19 cellular contexts compared by ENCODE assay signal in genomic region chr9:114456929-114457328, GRCh38. TPM values are rescaled to one million over a fixed set of nuclear protein-coding genes. Genes with fewer than 3 reads are reported as not detected.
DNase-seq lines count a peak whose midpoint lies in the region; ATAC-seq, FAIRE-seq and TF ChIP-seq lines count a peak whose summit lies in the region.
"Had no signal": no experiment of that assay in that cellular context is flagged by ENCODE, and none has a peak within 500 bp of the region (broad histone marks: within the 10 kb centered on the region; RNA-seq: fewer than 3 reads in every experiment).

No MANE protein-coding gene starts in this region.

- no peaks in the 10 kb centered on the region for H3K27me3 ChIP-seq in foreskin keratinocyte
- no peaks in the 10 kb centered on the region for H3K27me3 ChIP-seq in small intestine (ENCODE audit: control insufficient read depth in 2 of 2, insufficient read depth in 2 of 2, low read length in 2 of 2)
- no peaks in the 10 kb centered on the region for H3K27me3 ChIP-seq in brain microvascular endothelial cell (replicated peaks)
- no peaks in the 10 kb centered on the region; the same call in 1 of the 2 replicates for H3K27me3 ChIP-seq in SK-N-SH (ENCODE audit: insufficient read depth)

- no peak overlapping the region for H3K9ac ChIP-seq in SK-N-SH

- H3K4me3 ChIP-seq in LNCaP clone FGC (ENCODE audit: low read depth, low read length) (no peak overlapping the region), small intestine (ENCODE audit: low read depth in 1 of 2, low read length in 2 of 2) (no peak overlapping the region), brain microvascular endothelial cell (ENCODE audit: low read depth, low read length) (no peak overlapping the region), SK-N-SH (ENCODE audit: low read depth in 2 of 2, low read length in 1 of 2) (no peak overlapping the region)
- H3K4me3 ChIP-seq: GM12878 had no signal

- DNase-seq in LNCaP clone FGC (ENCODE audit: low read depth) (peak; percentile 78), RKO (ENCODE audit: low spot score) (peak; percentile 21), foreskin keratinocyte (no peak), small intestine (peak; percentile 19), brain microvascular endothelial cell (no peak), SK-N-SH (no peak), AML-193 (lab: John Stamatoyannopoulos, UW) (no peak)
- DNase-seq: ACHN; CD4-positive, alpha-beta memory T cell; DMS153; DND-41; EL; GOT3; H7; HFFc6 had no signal

- H2AFZ ChIP-seq in SK-N-SH (ENCODE audit: low read depth) = no peak overlapping the region

- no peak for FAIRE-seq in small intestine (lab: Jason Lieb, UNC)
- FAIRE-seq: A204.1, GM12878, HepG2 had no signal

- no peaks in the 10 kb centered on the region for H3K4me1 ChIP-seq in foreskin keratinocyte
- H3K4me1 ChIP-seq in small intestine (ENCODE audit: control insufficient read depth in 2 of 2, insufficient read depth in 1 of 2, low read depth in 1 of 2, low read length in 1 of 2) = peaks cover 0 to 5% of the 10 kb centered on the region in 2 donors
- no peaks in the 10 kb centered on the region for H3K4me1 ChIP-seq in SK-N-SH (ENCODE audit: control insufficient read depth in 1 of 2, insufficient read depth in 2 of 2, low read depth in 1 of 2, low read length in 1 of 2)

- in situ Hi-C loops in brain microvascular endothelial cell (cut with HindIII; ENCODE audit: low pct_ligation_motif_present, low sequenced_read_pairs) = no loop called here

- H3K4me2 ChIP-seq in SK-N-SH = no peak overlapping the region

- H3K36me3 ChIP-seq in small intestine (ENCODE audit: control insufficient read depth in 2 of 2, insufficient read depth in 2 of 2, low read length in 2 of 2) = no peaks in the 10 kb centered on the region
- H3K36me3 ChIP-seq in brain microvascular endothelial cell (replicated peaks) = no peaks in the 10 kb centered on the region
- H3K36me3 ChIP-seq in SK-N-SH (replicated peaks in 1 of 2; ENCODE audit: control insufficient read depth in 1 of 2, insufficient read depth in 2 of 2, low read length in 1 of 2) = no peaks in the 10 kb centered on the region

- no peaks in the 10 kb centered on the region for H4K20me1 ChIP-seq in SK-N-SH (ENCODE audit: insufficient read depth)

- TF ChIP-seq EP300 in SK-N-SH (IDR thresholded peaks at IDR 0.05; ENCODE audit: borderline replicate concordance in 1 of 2, low read depth in 1 of 2, low read length in 1 of 2) = no peak

- H3K9me2 ChIP-seq in SK-N-SH = no peaks in the 10 kb centered on the region

- TF ChIP-seq CTCF in LNCaP clone FGC (IDR thresholded peaks at IDR 0.05; ENCODE audit: control insufficient read depth, extremely low read depth, insufficient read depth) (no peak), foreskin keratinocyte (conservative IDR thresholded peaks at IDR 0.05) (no peak), brain microvascular endothelial cell (IDR thresholded peaks at IDR 0.05; ENCODE audit: low read depth, low read length, missing control alignments) (no peak), SK-N-SH (IDR thresholded peaks at IDR 0.05) (no peak)

- WGBS in small intestine, 3 donors = 23 to 59% (median 35%) methylated on average over 1 of the region's 1 CpG
- WGBS in SK-N-SH (ENCODE audit: low lambda C conversion rate) = 55% methylated on average over 1 of the region's 1 CpG

- H3K9me3 ChIP-seq in small intestine (ENCODE audit: control insufficient read depth, low read depth) (no peaks in the 10 kb centered on the region), SK-N-SH (no peaks in the 10 kb centered on the region)

- CTCF ChIA-PET in SK-N-SH (lab: Yijun Ruan, JAX) = interaction anchor here (0.6 kb wide), 1 partner anchor 38 kb away, joined by 3 read pairs; no protein-coding TSS in a partner anchor

- no peaks in the 10 kb centered on the region for H3F3A ChIP-seq in SK-N-SH (replicated peaks; ENCODE audit: insufficient read depth)

- POLR2A ChIA-PET in SK-N-SH (lab: Yijun Ruan, JAX) = no interaction called here

- H3K79me2 ChIP-seq in SK-N-SH (ENCODE audit: insufficient read depth) = no peaks in the 10 kb centered on the region

- no peak overlapping the region for H3K27ac ChIP-seq in foreskin keratinocyte
- no peak overlapping the region for H3K27ac ChIP-seq in small intestine (ENCODE audit: low read depth in 1 of 2, low read length in 1 of 2)
- no peak overlapping the region for H3K27ac ChIP-seq in brain microvascular endothelial cell
- H3K27ac ChIP-seq in SK-N-SH (ENCODE audit: low read depth in 2 of 2, low read length in 1 of 2) = no peak overlapping the region

- peak; percentile 26 for ATAC-seq in foreskin keratinocyte
- ATAC-seq: GM12878, HCT116, HepG2 had no signal

- no peak for TF ChIP-seq RAD21 in SK-N-SH (IDR thresholded peaks at IDR 0.05; ENCODE audit: low read length)

TF ChIP-seq in SK-N-SH, 30 proteins besides CTCF, POLR2A, EP300 and RAD21:
- no peak for TF ChIP-seq TAF1 (IDR thresholded peaks at IDR 0.05; ENCODE audit: borderline replicate concordance, low read depth, low read length)

RNA-seq across cellular contexts. Expression of gene WHRN, which starts 48.3 kb away (rescaled TPM):
- 2.8 and 3.4 TPM in 2 replicates for total RNA-seq in foreskin keratinocyte
- polyA plus RNA-seq in foreskin keratinocyte (2.0 and 2.6 TPM in 2 replicates), small intestine (1 to 10 TPM; 2.7 to 8.6 (median 7.2) TPM), SK-N-SH (2012; rRNA removed) (2.7 and 4.6 TPM in 2 replicates)
- 1.2 and 2.0 TPM in 2 replicates for polyA plus RNA-seq in SK-N-SH (2012; cell fraction: cytosol; rRNA removed)
- polyA plus RNA-seq in SK-N-SH (2012; cell fraction: nucleus; rRNA removed) = 23.9 and 28.5 TPM in 2 replicates

Comparison
In these comparisons a context has a peak if more than half of its experiments do, and no peak if none do; other contexts are left out.
1. DNase-seq: peak in LNCaP clone FGC (single experiment), RKO (single experiment) and small intestine (single experiment); none in foreskin keratinocyte (0 of 2), brain microvascular endothelial cell (single experiment), SK-N-SH (single experiment) and AML-193 (0 of 2).